1 cellular context compared by ENCODE assay signal in the genomic region with DNA sequence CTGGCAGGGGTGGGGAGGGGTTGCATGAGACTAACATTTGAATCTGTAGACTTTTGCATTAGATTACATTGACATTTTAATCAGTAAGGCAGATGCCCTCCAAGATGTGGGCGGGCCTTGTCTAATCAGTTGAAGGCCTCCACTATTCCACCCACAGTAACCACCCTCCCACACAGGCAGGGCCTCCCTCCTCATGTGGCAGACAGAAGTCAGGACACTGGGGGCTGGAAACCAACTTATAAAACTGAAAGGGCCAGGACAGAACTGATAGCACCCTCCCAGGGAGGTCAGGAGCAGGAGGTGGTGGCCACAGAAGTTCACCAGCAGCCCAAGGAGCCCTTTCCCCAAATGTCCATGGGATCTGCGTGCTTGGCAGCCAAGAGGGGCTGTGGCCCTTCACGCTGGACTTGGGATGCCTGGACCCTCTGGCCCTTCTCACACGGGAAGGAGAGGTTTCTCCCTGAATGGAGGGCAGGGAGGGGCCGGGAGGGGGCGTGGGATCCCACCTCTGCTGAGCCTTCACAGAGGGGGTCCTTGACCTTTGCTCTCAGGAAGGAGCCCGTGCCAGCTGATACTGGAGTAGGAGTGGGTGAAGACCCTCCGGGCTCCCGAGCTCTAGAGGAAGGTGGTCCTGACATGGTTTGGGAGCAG.
TF ChIP-seq lines count a peak whose summit lies in the region.

No MANE protein-coding gene starts in this region.

TF ChIP-seq in HepG2, 621 proteins besides CTCF, POLR2A, EP300 and RAD21:
- TF ChIP-seq POLR2AphosphoS5 (IDR thresholded peaks at IDR 0.05; ENCODE audit: low read depth, low read length): peak; percentile 2
- TF ChIP-seq FLYWCH1 (CRISPR knock-in tag; IDR thresholded peaks at IDR 0.05): peak; percentile 50; the same call in 1 of the 2 replicates
- TF ChIP-seq CENPX (CRISPR knock-in tag; IDR thresholded peaks at IDR 0.05): no peak
- peak; percentile 28; the same call in 1 of the 2 replicates for TF ChIP-seq SP4 (CRISPR knock-in tag; IDR thresholded peaks at IDR 0.05)
- no peak for TF ChIP-seq ZBTB49 (CRISPR knock-in tag; IDR thresholded peaks at IDR 0.05; ENCODE audit: borderline replicate concordance)
- TF ChIP-seq, protein P1, sequence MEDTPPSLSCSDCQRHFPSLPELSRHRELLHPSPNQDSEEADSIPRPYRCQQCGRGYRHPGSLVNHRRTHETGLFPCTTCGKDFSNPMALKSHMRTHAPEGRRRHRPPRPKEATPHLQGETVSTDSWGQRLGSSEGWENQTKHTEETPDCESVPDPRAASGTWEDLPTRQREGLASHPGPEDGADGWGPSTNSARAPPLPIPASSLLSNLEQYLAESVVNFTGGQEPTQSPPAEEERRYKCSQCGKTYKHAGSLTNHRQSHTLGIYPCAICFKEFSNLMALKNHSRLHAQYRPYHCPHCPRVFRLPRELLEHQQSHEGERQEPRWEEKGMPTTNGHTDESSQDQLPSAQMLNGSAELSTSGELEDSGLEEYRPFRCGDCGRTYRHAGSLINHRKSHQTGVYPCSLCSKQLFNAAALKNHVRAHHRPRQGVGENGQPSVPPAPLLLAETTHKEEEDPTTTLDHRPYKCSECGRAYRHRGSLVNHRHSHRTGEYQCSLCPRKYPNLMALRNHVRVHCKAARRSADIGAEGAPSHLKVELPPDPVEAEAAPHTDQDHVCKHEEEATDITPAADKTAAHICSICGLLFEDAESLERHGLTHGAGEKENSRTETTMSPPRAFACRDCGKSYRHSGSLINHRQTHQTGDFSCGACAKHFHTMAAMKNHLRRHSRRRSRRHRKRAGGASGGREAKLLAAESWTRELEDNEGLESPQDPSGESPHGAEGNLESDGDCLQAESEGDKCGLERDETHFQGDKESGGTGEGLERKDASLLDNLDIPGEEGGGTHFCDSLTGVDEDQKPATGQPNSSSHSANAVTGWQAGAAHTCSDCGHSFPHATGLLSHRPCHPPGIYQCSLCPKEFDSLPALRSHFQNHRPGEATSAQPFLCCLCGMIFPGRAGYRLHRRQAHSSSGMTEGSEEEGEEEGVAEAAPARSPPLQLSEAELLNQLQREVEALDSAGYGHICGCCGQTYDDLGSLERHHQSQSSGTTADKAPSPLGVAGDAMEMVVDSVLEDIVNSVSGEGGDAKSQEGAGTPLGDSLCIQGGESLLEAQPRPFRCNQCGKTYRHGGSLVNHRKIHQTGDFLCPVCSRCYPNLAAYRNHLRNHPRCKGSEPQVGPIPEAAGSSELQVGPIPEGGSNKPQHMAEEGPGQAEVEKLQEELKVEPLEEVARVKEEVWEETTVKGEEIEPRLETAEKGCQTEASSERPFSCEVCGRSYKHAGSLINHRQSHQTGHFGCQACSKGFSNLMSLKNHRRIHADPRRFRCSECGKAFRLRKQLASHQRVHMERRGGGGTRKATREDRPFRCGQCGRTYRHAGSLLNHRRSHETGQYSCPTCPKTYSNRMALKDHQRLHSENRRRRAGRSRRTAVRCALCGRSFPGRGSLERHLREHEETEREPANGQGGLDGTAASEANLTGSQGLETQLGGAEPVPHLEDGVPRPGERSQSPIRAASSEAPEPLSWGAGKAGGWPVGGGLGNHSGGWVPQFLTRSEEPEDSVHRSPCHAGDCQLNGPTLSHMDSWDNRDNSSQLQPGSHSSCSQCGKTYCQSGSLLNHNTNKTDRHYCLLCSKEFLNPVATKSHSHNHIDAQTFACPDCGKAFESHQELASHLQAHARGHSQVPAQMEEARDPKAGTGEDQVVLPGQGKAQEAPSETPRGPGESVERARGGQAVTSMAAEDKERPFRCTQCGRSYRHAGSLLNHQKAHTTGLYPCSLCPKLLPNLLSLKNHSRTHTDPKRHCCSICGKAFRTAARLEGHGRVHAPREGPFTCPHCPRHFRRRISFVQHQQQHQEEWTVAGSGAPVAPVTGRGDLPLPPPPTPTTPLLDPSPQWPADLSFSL (CRISPR knock-in tag; IDR thresholded peaks at IDR 0.05): peak; percentile 10; the same call in 1 of the 2 replicates
- no peak for TF ChIP-seq KLF11 (CRISPR knock-in tag; IDR thresholded peaks at IDR 0.05)
- no peak for TF ChIP-seq ZFYVE20 (CRISPR knock-in tag; IDR thresholded peaks at IDR 0.05; ENCODE audit: borderline replicate concordance, low read depth)
- peak; percentile 72; the same call in 1 of the 2 replicates for TF ChIP-seq ZC3H13 (CRISPR knock-in tag; IDR thresholded peaks at IDR 0.05)
- TF ChIP-seq ZNF543 (CRISPR knock-in tag; IDR thresholded peaks at IDR 0.05): 0 out of 2 replicates have a peak, but pooled peaks have one; percentile 7
- peak; percentile 27; the same call in 1 of the 2 replicates for TF ChIP-seq SPEN (CRISPR knock-in tag; IDR thresholded peaks at IDR 0.05; ENCODE audit: low read depth)
- TF ChIP-seq HNF4A (CRISPR knock-in tag; IDR thresholded peaks at IDR 0.05): peak; percentile 18; the same call in 1 of the 2 replicates
- TF ChIP-seq ZNF839 (CRISPR knock-in tag; IDR thresholded peaks at IDR 0.05; ENCODE audit: borderline replicate concordance): no peak
- no peak for TF ChIP-seq DRAP1 (CRISPR knock-in tag; IDR thresholded peaks at IDR 0.05)
- TF ChIP-seq, protein P2, sequence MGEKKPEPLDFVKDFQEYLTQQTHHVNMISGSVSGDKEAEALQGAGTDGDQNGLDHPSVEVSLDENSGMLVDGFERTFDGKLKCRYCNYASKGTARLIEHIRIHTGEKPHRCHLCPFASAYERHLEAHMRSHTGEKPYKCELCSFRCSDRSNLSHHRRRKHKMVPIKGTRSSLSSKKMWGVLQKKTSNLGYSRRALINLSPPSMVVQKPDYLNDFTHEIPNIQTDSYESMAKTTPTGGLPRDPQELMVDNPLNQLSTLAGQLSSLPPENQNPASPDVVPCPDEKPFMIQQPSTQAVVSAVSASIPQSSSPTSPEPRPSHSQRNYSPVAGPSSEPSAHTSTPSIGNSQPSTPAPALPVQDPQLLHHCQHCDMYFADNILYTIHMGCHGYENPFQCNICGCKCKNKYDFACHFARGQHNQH (CRISPR knock-in tag; IDR thresholded peaks at IDR 0.05): 0 out of 2 replicates have a peak, but pooled peaks have one; percentile 4
- TF ChIP-seq ZNF780A (CRISPR knock-in tag; IDR thresholded peaks at IDR 0.05): 0 out of 2 replicates have a peak, but pooled peaks have one; percentile 1
- peak; percentile 33 for TF ChIP-seq PAF1 (CRISPR knock-in tag; IDR thresholded peaks at IDR 0.05)
- TF ChIP-seq TEAD3 (CRISPR knock-in tag; optimal IDR thresholded peaks at IDR 0.05; ENCODE audit: borderline replicate concordance): no peak
- TF ChIP-seq ZNF788 (CRISPR knock-in tag; IDR thresholded peaks at IDR 0.05; ENCODE audit: borderline replicate concordance): peak; percentile 7; the same call in 1 of the 2 replicates
- no peak for TF ChIP-seq BHLHE40 (IDR thresholded peaks at IDR 0.05; ENCODE audit: low read length)
- no peak for TF ChIP-seq ZBTB7A (CRISPR knock-in tag; IDR thresholded peaks at IDR 0.05)
- 0 out of 2 replicates have a peak, but pooled peaks have one; percentile 10 for TF ChIP-seq ZBTB38 (CRISPR knock-in tag; IDR thresholded peaks at IDR 0.05)
- 0 out of 2 replicates have a peak, but pooled peaks have one; percentile 50 for TF ChIP-seq IRF9 (CRISPR knock-in tag; IDR thresholded peaks at IDR 0.05; ENCODE audit: borderline replicate concordance)
- no peak for TF ChIP-seq HOXA9 (CRISPR knock-in tag; IDR thresholded peaks at IDR 0.05; ENCODE audit: borderline replicate concordance)
- TF ChIP-seq KDM4B (CRISPR knock-in tag; IDR thresholded peaks at IDR 0.05): no peak
- no peak for TF ChIP-seq ZUFSP (CRISPR knock-in tag; IDR thresholded peaks at IDR 0.05; ENCODE audit: borderline replicate concordance)
- 0 out of 2 replicates have a peak, but pooled peaks have one; percentile 17 for TF ChIP-seq GABPB1 (CRISPR knock-in tag; IDR thresholded peaks at IDR 0.05)
- TF ChIP-seq HIVEP1 (CRISPR knock-in tag; IDR thresholded peaks at IDR 0.05): 0 out of 2 replicates have a peak, but pooled peaks have one; percentile 13
- no peak for TF ChIP-seq MNT (IDR thresholded peaks at IDR 0.05)
- TF ChIP-seq MAZ (IDR thresholded peaks at IDR 0.05; ENCODE audit: borderline replicate concordance, low read depth, low read length): no peak
- peak; percentile 32; the same call in 1 of the 2 replicates for TF ChIP-seq MAZ (CRISPR knock-in tag; IDR thresholded peaks at IDR 0.05; ENCODE audit: low read depth)
- TF ChIP-seq ZNF256 (CRISPR knock-in tag; conservative IDR thresholded peaks at IDR 0.05): 0 out of 2 replicates have a peak, but pooled peaks have one; percentile 13
- TF ChIP-seq BORCS8-MEF2B (CRISPR knock-in tag; IDR thresholded peaks at IDR 0.05): peak; percentile 12; the same call in 1 of the 2 replicates
- 0 out of 2 replicates have a peak, but pooled peaks have one; percentile 8 for TF ChIP-seq ZNF678 (CRISPR knock-in tag; IDR thresholded peaks at IDR 0.05)
- TF ChIP-seq RBM22 (optimal IDR thresholded peaks at IDR 0.05; ENCODE audit: low read length): peak; percentile 12
- no peak for TF ChIP-seq HMG20A (CRISPR knock-in tag; IDR thresholded peaks at IDR 0.05; ENCODE audit: borderline replicate concordance)
- peak; percentile 28; the same call in 1 of the 2 replicates for TF ChIP-seq ZGPAT (CRISPR knock-in tag; IDR thresholded peaks at IDR 0.05)
- no peak for TF ChIP-seq HMGXB4 (CRISPR knock-in tag; IDR thresholded peaks at IDR 0.05; ENCODE audit: borderline replicate concordance in 1 of 2, low read depth in 1 of 2)
- TF ChIP-seq POLR2G (IDR thresholded peaks at IDR 0.05; ENCODE audit: low read depth, low read length): peak; percentile 7; the same call in 1 of the 2 replicates
